13 cellular contexts compared by ENCODE assay signal in the genomic region with DNA sequence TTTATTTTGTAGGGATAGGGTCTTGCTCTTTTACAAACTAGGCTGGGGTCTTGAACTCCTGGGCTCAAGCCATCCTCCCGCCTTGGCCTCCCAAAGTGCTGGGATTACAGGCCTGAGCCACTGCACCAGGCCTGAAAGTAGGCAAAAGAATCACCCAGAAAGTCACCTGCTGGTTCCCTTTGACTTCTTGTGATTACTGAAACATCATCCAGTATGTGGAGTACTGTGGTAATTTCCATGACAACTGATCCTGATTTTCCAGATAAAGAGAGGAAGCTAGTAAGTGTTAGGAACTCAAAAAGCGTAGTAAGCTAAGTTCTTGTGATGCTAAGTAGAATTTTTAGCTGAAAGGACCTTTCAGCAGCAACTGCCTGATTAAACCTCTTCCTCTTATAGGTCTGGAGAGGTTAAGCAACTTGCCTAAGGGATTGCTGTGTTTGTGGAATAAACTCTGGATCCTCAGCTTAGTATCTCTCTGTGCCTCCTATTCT. TPM values are rescaled to one million over a fixed set of nuclear protein-coding genes. Genes with fewer than 3 reads are reported as not detected.
DNase-seq lines count a peak whose midpoint lies in the region; ATAC-seq, FAIRE-seq and TF ChIP-seq lines count a peak whose summit lies in the region.
"Had no signal": no experiment of that assay in that cellular context is flagged by ENCODE, and none has a peak within 500 bp of the region (broad histone marks: within the 10 kb centered on the region; RNA-seq: fewer than 3 reads in every experiment).

No MANE protein-coding gene starts in this region.

- ATAC-seq in Right ventricle myocardium superior (ENCODE audit: poor library complexity) (peak; percentile 9), T-helper 17 cell (no peak), HG02852 (IDR thresholded peaks at IDR 0.05; ENCODE audit: unreplicated experiment) (no peak)
- no peak for ATAC-seq in stimulated activated effector memory CD8-positive, alpha-beta T cell treated with anti-CD3 and anti-CD28 coated beads, Interleukin-12 subunit alpha, Interleukin-12 subunit beta, amount 100 ng/mL, for 72 hours

- no peak for FAIRE-seq in H54 (lab: Jason Lieb, UNC)
- FAIRE-seq: bronchial epithelial cell had no signal

- no peaks in the 10 kb centered on the region for H3K27me3 Mint-ChIP-seq in T-helper 17 cell

- H3K36me3 ChIP-seq in right atrium auricular region, result no peaks in the 10 kb centered on the region

- H3K27me3 ChIP-seq in right atrium auricular region, result no peaks in the 10 kb centered on the region

- TF ChIP-seq POLR2A in H54 (IDR thresholded peaks at IDR 0.05; ENCODE audit: low read depth, low read length), result no peak

- H3K4me3 ChIP-seq in right atrium auricular region, result no peak overlapping the region

- peaks cover 0 to 64% of the 10 kb centered on the region in 2 donors for H3K4me1 ChIP-seq in right atrium auricular region

- no peak for DNase-seq in Right ventricle myocardium superior
- no peak for DNase-seq in right atrium auricular region (ENCODE audit: low spot score)
- DNase-seq in T-helper 17 cell, result no peak
- peak; percentile 91 for DNase-seq in iPS DF 4.7 (ENCODE audit: extremely low read depth, low spot score)
- DNase-seq in stimulated activated effector memory CD8-positive, alpha-beta T cell treated with anti-CD3 and anti-CD28 coated beads, Interleukin-12 subunit alpha, Interleukin-12 subunit beta, amount 100 ng/mL, for 72 hours (ENCODE audit: low spot score in 2 of 2), result no peak
- DNase-seq in NCI-H526 (lab: John Stamatoyannopoulos, UW), result no peak
- no peak for DNase-seq in H54 (ENCODE audit: insufficient read length, low spot score)
- DNase-seq: GF-D8, hypothalamus, T-helper 9 cell had no signal

- H3K4me1 Mint-ChIP-seq in T-helper 17 cell, result peaks cover 67% of the 10 kb centered on the region
- peaks cover 80% of the 10 kb centered on the region for H3K4me1 Mint-ChIP-seq in stimulated activated effector memory CD8-positive, alpha-beta T cell treated with anti-CD3 and anti-CD28 coated beads, Interleukin-12 subunit alpha, Interleukin-12 subunit beta, amount 100 ng/mL, for 72 hours

- no peaks in the 10 kb centered on the region for H3K9me3 Mint-ChIP-seq in stimulated activated effector memory CD8-positive, alpha-beta T cell treated with anti-CD3 and anti-CD28 coated beads, Interleukin-12 subunit alpha, Interleukin-12 subunit beta, amount 100 ng/mL, for 72 hours

- TF ChIP-seq CTCF in right atrium auricular region (IDR thresholded peaks at IDR 0.05), result no peak

- no peak overlapping the region for H3K4me3 Mint-ChIP-seq in T-helper 17 cell
- H3K4me3 Mint-ChIP-seq in stimulated activated effector memory CD8-positive, alpha-beta T cell treated with anti-CD3 and anti-CD28 coated beads, Interleukin-12 subunit alpha, Interleukin-12 subunit beta, amount 100 ng/mL, for 72 hours, result no peak overlapping the region

- H3K36me3 Mint-ChIP-seq in T-helper 17 cell (ENCODE audit: low read depth), result peaks cover 2% of the 10 kb centered on the region
- peaks cover 8% of the 10 kb centered on the region for H3K36me3 Mint-ChIP-seq in stimulated activated effector memory CD8-positive, alpha-beta T cell treated with anti-CD3 and anti-CD28 coated beads, Interleukin-12 subunit alpha, Interleukin-12 subunit beta, amount 100 ng/mL, for 72 hours

- H3K27ac ChIP-seq in right atrium auricular region, result no peak overlapping the region
- H3K27ac ChIP-seq: epithelial cell of prostate had no signal

- H3K9me3 ChIP-seq in right atrium auricular region (no peaks in the 10 kb centered on the region), T-helper 17 cell (ENCODE audit: control insufficient read depth, low read length, poor library complexity, severe bottlenecking) (no peaks in the 10 kb centered on the region)

- peak overlapping the region; percentile 77 for H3K27ac Mint-ChIP-seq in T-helper 17 cell
- H3K27ac Mint-ChIP-seq in stimulated activated effector memory CD8-positive, alpha-beta T cell treated with anti-CD3 and anti-CD28 coated beads, Interleukin-12 subunit alpha, Interleukin-12 subunit beta, amount 100 ng/mL, for 72 hours, result peak overlapping the region; percentile 35

- intact Hi-C loops in Right ventricle myocardium superior (cut with DNase I), result no loop called here

RNA-seq across cellular contexts. Expression of a gene that starts 16.7 kb away (rescaled TPM):
- total RNA-seq in Right ventricle myocardium superior (105 TPM), right atrium auricular region (10 to 100 TPM; 74.2 to 86.4 TPM), T-helper 17 cell (100 to 1,000 TPM; 120 to 137 TPM)
